Comparison of ENCODE assay signal across 8 cellular contexts in genomic region chr16:53773150-53773846, GRCh38.
DNase-seq lines count a peak whose midpoint lies in the region; ATAC-seq, FAIRE-seq and TF ChIP-seq lines count a peak whose summit lies in the region.

No MANE protein-coding gene starts in this region.

- H4K20me1 ChIP-seq in Loucy (ENCODE audit: insufficient read depth, low read length, poor library complexity, severe bottlenecking): no peaks in the 10 kb centered on the region
- no peaks in the 10 kb centered on the region for H4K20me1 ChIP-seq in neural cell (ENCODE audit: insufficient read depth)

- no peak for TF ChIP-seq EP300 in neural cell (conservative IDR thresholded peaks at IDR 0.05; ENCODE audit: poor library complexity, severe bottlenecking)

- TF ChIP-seq RAD21 in neural cell (conservative IDR thresholded peaks at IDR 0.05): peak; percentile 92

- peak; percentile 51 to 59 for DNase-seq in AML-193 (lab: John Stamatoyannopoulos, UW)
- no peak for DNase-seq in GM18507 (ENCODE audit: extremely low spot score, insufficient read length, low read depth)
- peak; percentile 77 for DNase-seq in RPMI7951 (ENCODE audit: low read depth)
- peak; percentile 68 for DNase-seq in fibroblast of gingiva (ENCODE audit: low read depth)
- DNase-seq in coronary artery (ENCODE audit: low spot score): no peak

- H3K27me3 ChIP-seq in Loucy (ENCODE audit: insufficient read depth, low read length, poor library complexity, severe bottlenecking): no peaks in the 10 kb centered on the region
- H3K27me3 ChIP-seq in neural cell (ENCODE audit: insufficient read depth, low read depth, low read length): no peaks in the 10 kb centered on the region

- no peak overlapping the region for H2AFZ ChIP-seq in Loucy (ENCODE audit: low read length)
- no peak overlapping the region for H2AFZ ChIP-seq in neural cell (ENCODE audit: low read depth, low read length)

- H3K9me3 ChIP-seq in Loucy (ENCODE audit: insufficient read depth, low read depth, low read length) (no peaks in the 10 kb centered on the region), neural cell (ENCODE audit: low read length) (no peaks in the 10 kb centered on the region)

- H3K27ac ChIP-seq in neural cell (ENCODE audit: low read length): no peak overlapping the region
- H3K27ac ChIP-seq in coronary artery: peak overlapping the region in 1 of 2 donors; percentile 2

- H3F3A ChIP-seq in Loucy (ENCODE audit: low read depth) (no peaks in the 10 kb centered on the region), neural cell (ENCODE audit: insufficient read depth, low read length, poor library complexity, severe bottlenecking) (no peaks in the 10 kb centered on the region)

- H3K4me2 ChIP-seq in Loucy (ENCODE audit: low read depth, low read length, poor library complexity, severe bottlenecking) (peak overlapping the region; percentile 84), neural cell (ENCODE audit: low read length) (no peak overlapping the region)

- no peak for ATAC-seq in GM18867 (IDR thresholded peaks at IDR 0.05; ENCODE audit: unreplicated experiment)

- H3K4me1 ChIP-seq in Loucy (ENCODE audit: insufficient read depth, low read length, poor library complexity, severe bottlenecking): peaks cover 96% of the 10 kb centered on the region

- FAIRE-seq in GM18507 (lab: Jason Lieb, UNC): peak; percentile 45

- peak overlapping the region; percentile 69 for H3K9ac ChIP-seq in Loucy (ENCODE audit: low read depth, low read length, poor library complexity, severe bottlenecking)
- H3K9ac ChIP-seq in neural cell (ENCODE audit: low read length): no peak overlapping the region

- no peaks in the 10 kb centered on the region for H3K9me2 ChIP-seq in Loucy (replicated peaks; ENCODE audit: low read depth, low read length)
- no peaks in the 10 kb centered on the region for H3K9me2 ChIP-seq in neural cell (ENCODE audit: insufficient read depth, low read length)

- H3K79me2 ChIP-seq in Loucy (ENCODE audit: insufficient read depth, low read length) (peaks cover 84% of the 10 kb centered on the region), neural cell (replicated peaks; ENCODE audit: insufficient read depth, low read length) (no peaks in the 10 kb centered on the region)

- H3K36me3 ChIP-seq in Loucy (ENCODE audit: insufficient read depth, low read length) (no peaks in the 10 kb centered on the region), neural cell (ENCODE audit: insufficient read depth, low read length) (no peaks in the 10 kb centered on the region)

- peak; percentile 90 for TF ChIP-seq CTCF in Loucy (conservative IDR thresholded peaks at IDR 0.05; ENCODE audit: low read length)
- peak; percentile 90 for TF ChIP-seq CTCF in neural cell (IDR thresholded peaks at IDR 0.05; ENCODE audit: poor library complexity, severe bottlenecking)
- no peak for TF ChIP-seq CTCF in coronary artery (IDR thresholded peaks at IDR 0.05)

- H3K4me3 ChIP-seq in Loucy (ENCODE audit: low read length, poor library complexity, severe bottlenecking) (peak overlapping the region; percentile 66), neural cell (ENCODE audit: low read length) (no peak overlapping the region), coronary artery (no peak overlapping the region)

TF ChIP-seq in neural cell, 6 proteins besides CTCF, POLR2A, EP300 and RAD21:
- peak; percentile 86 for TF ChIP-seq SMC3 (conservative IDR thresholded peaks at IDR 0.05; ENCODE audit: poor library complexity)
- no peak for TF ChIP-seq MXI1 (conservative IDR thresholded peaks at IDR 0.05; ENCODE audit: poor library complexity, severe bottlenecking)
- TF ChIP-seq POLR2AphosphoS5 (IDR thresholded peaks at IDR 0.05): no peak
- no peak for TF ChIP-seq EZH2 (IDR thresholded peaks at IDR 0.05; ENCODE audit: borderline replicate concordance, insufficient read depth, low read length, poor library complexity, severe bottlenecking)
- TF ChIP-seq REST (IDR thresholded peaks at IDR 0.05; ENCODE audit: borderline replicate concordance): no peak
- no peak for TF ChIP-seq TAF1 (IDR thresholded peaks at IDR 0.05; ENCODE audit: low read depth)

Comparison
In these comparisons a context has a peak if more than half of its experiments do, and no peak if none do; other contexts are left out.
1. DNase-seq: peak in AML-193 (2 of 2), RPMI7951 (single experiment) and fibroblast of gingiva (single experiment); none in GM18507 (single experiment) and coronary artery (single experiment).